21 cellular contexts compared by ENCODE assay signal in the genomic region with DNA sequence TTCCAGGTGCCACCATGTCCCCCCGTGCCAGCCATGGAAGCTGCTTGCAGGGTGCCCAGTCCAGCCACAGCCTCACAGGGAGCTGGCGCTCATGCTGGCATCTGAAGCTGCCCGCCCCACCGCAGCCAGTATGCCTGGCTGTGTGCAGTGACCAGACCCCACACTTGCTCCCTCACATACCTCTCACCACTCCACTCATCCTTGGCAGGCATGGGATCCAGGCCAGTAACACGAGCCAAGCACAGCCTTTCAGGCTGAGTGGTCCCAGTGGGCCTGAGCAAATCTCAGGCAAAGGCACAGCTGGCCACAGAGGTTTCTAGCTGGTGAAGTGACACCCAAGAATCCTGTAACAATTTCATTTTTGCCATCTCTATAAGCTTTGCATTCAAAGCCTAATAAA. TPM values are rescaled to one million over a fixed set of nuclear protein-coding genes. Genes with fewer than 3 reads are reported as not detected.
DNase-seq lines count a peak whose midpoint lies in the region; ATAC-seq and TF ChIP-seq lines count a peak whose summit lies in the region.
"Had no signal": no experiment of that assay in that cellular context is flagged by ENCODE, and none has a peak within 500 bp of the region (broad histone marks: within the 10 kb centered on the region; RNA-seq: fewer than 3 reads in every experiment).

No MANE protein-coding gene starts in this region.

- intact Hi-C loops in heart right ventricle (cut with DNase I): no loop called here
- intact Hi-C loops in cardiac septum (cut with DNase I): no loop called here
- intact Hi-C loops in upper lobe of right lung (cut with DNase I): no loop called here
- intact Hi-C loops in PC-3 (cut with micrococcal nuclease): no loop called here

- H3K4me2 ChIP-seq in PC-3 (ENCODE audit: low read length): no peak overlapping the region
- H3K4me2 ChIP-seq: KMS-11, PC-9 had no signal

- H3K27ac ChIP-seq in heart right ventricle (no peak overlapping the region), upper lobe of right lung (no peak overlapping the region), PC-3 (ENCODE audit: low read length) (no peak overlapping the region)
- H3K27ac ChIP-seq: KMS-11, PC-9 had no signal

- H3K4me1 ChIP-seq in heart right ventricle (peaks cover 0 to 16% (median 8%) of the 10 kb centered on the region in 9 donors), upper lobe of right lung (no peaks in the 10 kb centered on the region), PC-3 (ENCODE audit: insufficient read depth, low read length) (no peaks in the 10 kb centered on the region)
- H3K4me1 ChIP-seq: Caco-2 had no signal

- ATAC-seq in heart right ventricle: peak in 5 of 8 donors; percentile 28 to 56 (median 33)
- ATAC-seq in WTC11: no peak
- peak; percentile 33 for ATAC-seq in upper lobe of right lung
- no peak for ATAC-seq in PC-3
- ATAC-seq: CD8-positive, alpha-beta T cell had no signal

- H3K27ac Mint-ChIP-seq in WTC11: 0 out of 2 replicates have a peak overlapping the region, but pooled peaks have one; percentile 69
- H3K27ac Mint-ChIP-seq: CD8-positive, alpha-beta T cell; IgD-negative memory B cell had no signal

- CTCF ChIA-PET in WTC11 (lab: Charles Lee): no interaction called here
- CTCF ChIA-PET in PC-3 (lab: Charles Lee): no interaction called here

- H4K20me1 ChIP-seq in PC-3 (ENCODE audit: low read length): no peaks in the 10 kb centered on the region

- POLR2A ChIA-PET in WTC11 (lab: Charles Lee) (interaction anchor here (0.6 kb wide), 1 partner anchor 1280 kb away, joined by 5 read pairs; no protein-coding TSS in a partner anchor), PC-3 (lab: Charles Lee; ENCODE audit: unreplicated experiment) (no interaction called here)

- H2AFZ ChIP-seq in PC-3 (ENCODE audit: low read length): no peak overlapping the region
- H2AFZ ChIP-seq: PC-9 had no signal

- no peaks in the 10 kb centered on the region for H3K36me3 Mint-ChIP-seq in WTC11
- H3K36me3 Mint-ChIP-seq: CD8-positive, alpha-beta T cell; IgD-negative memory B cell had no signal

- H3K27me3 Mint-ChIP-seq in WTC11 (ENCODE audit: low read depth): no peaks in the 10 kb centered on the region

- no peak overlapping the region for H3K4me3 ChIP-seq in heart right ventricle
- no peak overlapping the region for H3K4me3 ChIP-seq in upper lobe of right lung
- H3K4me3 ChIP-seq in PC-3 (ENCODE audit: low read length): no peak overlapping the region
- H3K4me3 ChIP-seq: PC-9 had no signal

- no peak for TF ChIP-seq CTCF in heart right ventricle (IDR thresholded peaks at IDR 0.05)
- TF ChIP-seq CTCF in WTC11 (IDR thresholded peaks at IDR 0.05): no peak
- no peak for TF ChIP-seq CTCF in upper lobe of right lung (IDR thresholded peaks at IDR 0.05)
- TF ChIP-seq CTCF in PC-3 (conservative IDR thresholded peaks at IDR 0.05; ENCODE audit: low read depth, low read length): no peak

- no peaks in the 10 kb centered on the region for H3K79me2 ChIP-seq in PC-3 (ENCODE audit: low read length)

- no peak overlapping the region for H3K4me3 Mint-ChIP-seq in WTC11
- H3K4me3 Mint-ChIP-seq: CD8-positive, alpha-beta T cell; IgD-negative memory B cell had no signal

- WGBS in heart right ventricle, 2 donors: 49 to 74% methylated on average over 5 of the region's 5 CpGs

- H3K9me2 ChIP-seq in PC-3 (replicated peaks; ENCODE audit: low read length): no peaks in the 10 kb centered on the region

- no peaks in the 10 kb centered on the region for H3K27me3 ChIP-seq in heart right ventricle
- no peaks in the 10 kb centered on the region for H3K27me3 ChIP-seq in upper lobe of right lung
- peaks cover 24% of the 10 kb centered on the region for H3K27me3 ChIP-seq in PC-3 (ENCODE audit: low read length)

- no peaks in the 10 kb centered on the region for H3K36me3 ChIP-seq in heart right ventricle
- no peaks in the 10 kb centered on the region for H3K36me3 ChIP-seq in upper lobe of right lung
- no peaks in the 10 kb centered on the region for H3K36me3 ChIP-seq in PC-3 (ENCODE audit: low read depth, low read length)

- no peaks in the 10 kb centered on the region for H3K9me3 Mint-ChIP-seq in WTC11
- H3K9me3 Mint-ChIP-seq: CD8-positive, alpha-beta T cell; IgD-negative memory B cell had no signal

- H3K9me3 ChIP-seq in heart right ventricle (no peaks in the 10 kb centered on the region), upper lobe of right lung (no peaks in the 10 kb centered on the region), PC-3 (ENCODE audit: low read length) (no peaks in the 10 kb centered on the region)
- H3K9me3 ChIP-seq: Caco-2 had no signal

- BruUV-seq in PC-3 (replicated peaks; lab: Mats Ljungman, UMichigan): no TSS peak

- DNase-seq in heart right ventricle: no peak
- no peak for DNase-seq in cardiac septum (ENCODE audit: low spot score)
- no peak for DNase-seq in WTC11 (ENCODE audit: low spot score)
- DNase-seq in myocyte (ENCODE audit: low read depth): peak; percentile 51
- DNase-seq in upper lobe of right lung: no peak
- no peak for DNase-seq in PC-3
- DNase-seq in DMS153 treated with DMSO at 0.1 percent for 48 hours (lab: John Stamatoyannopoulos, UW; ENCODE audit: unreplicated experiment): no peak
- DNase-seq: C1 segment of cervical spinal cord; Caco-2; CD8-positive, alpha-beta T cell; DND-41; MM.1S; NCI-H1694; NCI-H2081; NCI-H2171 treated with DMSO at 0.1 percent for 48 hours; NCI-H345; NCI-H510A treated with DMSO at 0.1 percent for 48 hours; PC-9; SHP77 had no signal

- H3K4me1 Mint-ChIP-seq in WTC11: peaks cover 35% of the 10 kb centered on the region

- H3F3A ChIP-seq in PC-3 (ENCODE audit: low read length, unreplicated experiment): no peaks in the 10 kb centered on the region

- H3K9ac ChIP-seq in PC-3 (ENCODE audit: low read length): no peak overlapping the region
- H3K9ac ChIP-seq: KMS-11 had no signal

TF ChIP-seq in WTC11, 78 proteins besides CTCF, POLR2A, EP300 and RAD21:
- TF ChIP-seq ZNF219 (CRISPR knock-in tag; IDR thresholded peaks at IDR 0.05; ENCODE audit: borderline replicate concordance): no peak
- TF ChIP-seq, protein P1, sequence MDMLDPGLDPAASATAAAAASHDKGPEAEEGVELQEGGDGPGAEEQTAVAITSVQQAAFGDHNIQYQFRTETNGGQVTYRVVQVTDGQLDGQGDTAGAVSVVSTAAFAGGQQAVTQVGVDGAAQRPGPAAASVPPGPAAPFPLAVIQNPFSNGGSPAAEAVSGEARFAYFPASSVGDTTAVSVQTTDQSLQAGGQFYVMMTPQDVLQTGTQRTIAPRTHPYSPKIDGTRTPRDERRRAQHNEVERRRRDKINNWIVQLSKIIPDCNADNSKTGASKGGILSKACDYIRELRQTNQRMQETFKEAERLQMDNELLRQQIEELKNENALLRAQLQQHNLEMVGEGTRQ (CRISPR knock-in tag; IDR thresholded peaks at IDR 0.05): no peak
- no peak for TF ChIP-seq GRHL2 (CRISPR knock-in tag; IDR thresholded peaks at IDR 0.05; ENCODE audit: insufficient replicate concordance, severe bottlenecking)
- TF ChIP-seq, protein P2, sequence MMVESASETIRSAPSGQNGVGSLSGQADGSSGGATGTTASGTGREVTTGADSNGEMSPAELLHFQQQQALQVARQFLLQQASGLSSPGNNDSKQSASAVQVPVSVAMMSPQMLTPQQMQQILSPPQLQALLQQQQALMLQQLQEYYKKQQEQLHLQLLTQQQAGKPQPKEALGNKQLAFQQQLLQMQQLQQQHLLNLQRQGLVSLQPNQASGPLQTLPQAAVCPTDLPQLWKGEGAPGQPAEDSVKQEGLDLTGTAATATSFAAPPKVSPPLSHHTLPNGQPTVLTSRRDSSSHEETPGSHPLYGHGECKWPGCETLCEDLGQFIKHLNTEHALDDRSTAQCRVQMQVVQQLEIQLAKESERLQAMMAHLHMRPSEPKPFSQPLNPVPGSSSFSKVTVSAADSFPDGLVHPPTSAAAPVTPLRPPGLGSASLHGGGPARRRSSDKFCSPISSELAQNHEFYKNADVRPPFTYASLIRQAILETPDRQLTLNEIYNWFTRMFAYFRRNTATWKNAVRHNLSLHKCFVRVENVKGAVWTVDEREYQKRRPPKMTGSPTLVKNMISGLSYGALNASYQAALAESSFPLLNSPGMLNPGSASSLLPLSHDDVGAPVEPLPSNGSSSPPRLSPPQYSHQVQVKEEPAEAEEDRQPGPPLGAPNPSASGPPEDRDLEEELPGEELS (CRISPR knock-in tag; IDR thresholded peaks at IDR 0.05): no peak
- no peak for TF ChIP-seq NFE2L1 (CRISPR knock-in tag; IDR thresholded peaks at IDR 0.05)
- no peak for TF ChIP-seq RORB (CRISPR knock-in tag; IDR thresholded peaks at IDR 0.05)
- TF ChIP-seq, protein P3, sequence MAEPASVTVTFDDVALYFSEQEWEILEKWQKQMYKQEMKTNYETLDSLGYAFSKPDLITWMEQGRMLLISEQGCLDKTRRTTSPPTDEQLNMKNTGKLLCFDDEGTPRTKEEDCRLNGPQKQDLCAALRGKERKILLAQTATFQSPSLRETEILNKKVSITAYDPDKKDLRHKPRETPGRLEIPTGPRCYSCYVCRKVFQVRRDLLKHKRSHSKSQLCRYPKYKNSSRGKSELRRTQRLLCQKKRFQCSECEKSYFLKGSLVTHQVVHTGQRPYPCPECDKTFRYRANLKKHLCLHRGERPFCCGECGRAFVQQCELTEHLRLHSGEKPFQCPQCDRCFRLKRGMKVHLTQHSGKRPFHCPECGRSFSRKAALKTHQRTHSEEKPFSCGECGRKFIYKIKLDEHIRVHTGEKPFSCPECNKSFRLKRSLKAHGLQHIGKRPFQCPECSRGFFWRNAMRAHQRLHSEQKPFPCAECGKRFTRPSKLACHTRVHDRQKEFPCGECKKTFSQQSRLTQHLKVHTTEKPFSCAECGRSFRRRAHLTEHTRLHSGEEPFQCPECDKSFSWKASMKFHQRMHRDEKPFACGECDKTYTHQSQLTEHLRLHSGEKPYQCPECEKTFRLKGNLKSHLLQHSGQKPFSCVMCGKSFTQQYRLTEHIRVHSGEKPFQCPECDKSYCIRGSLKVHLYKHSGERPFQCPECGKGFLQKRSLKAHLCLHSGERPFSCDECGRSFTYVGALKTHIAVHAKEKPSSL (CRISPR knock-in tag; conservative IDR thresholded peaks at IDR 0.05): no peak

RNA-seq across cellular contexts. Expression of a gene that starts 48.4 kb away (rescaled TPM):
- total RNA-seq in heart right ventricle (10 to 100 TPM; 22.4 to 34.1 (median 29.7) TPM), cardiac septum (26.6 TPM), WTC11 (2021) (21.6 to 24.0 TPM (median 22.4 TPM) in 3 replicates), myocyte (22.7 and 27.9 TPM in 2 replicates), upper lobe of right lung (34.6 TPM), PC-3 (2014; rRNA removed) (10.2 and 11.3 TPM in 2 replicates)
- polyA plus RNA-seq in heart right ventricle: 1 to 10 TPM; 7.3 to 7.7 TPM
- polyA plus RNA-seq in myocyte (2012): 15.4 TPM

Comparison
In these comparisons a context has a peak if more than half of its experiments do, and no peak if none do; other contexts are left out.
1. ATAC-seq: peak in heart right ventricle (5 of 8) and upper lobe of right lung (single experiment); none in WTC11 (single experiment) and PC-3 (single experiment).